ENCODE assay signal across 1 cellular context in genomic region chr10:100907175-100907574, GRCh38.
A peak's percentile ranks its signal among the peaks of the same experiment; 100 is the strongest.
TF ChIP-seq lines count a peak whose summit lies in the region.

No MANE protein-coding gene starts in this region.

TF ChIP-seq in HepG2, 621 proteins besides CTCF, POLR2A, EP300 and RAD21 (continued from another document and continues in another):
- TF ChIP-seq SP5 (CRISPR knock-in tag; IDR thresholded peaks at IDR 0.05; ENCODE audit: borderline replicate concordance, low read depth) (peak; percentile 36; the same call in 1 of the 2 replicates), PAWR (CRISPR knock-in tag; IDR thresholded peaks at IDR 0.05; ENCODE audit: borderline replicate concordance) (no peak), NONO (IDR thresholded peaks at IDR 0.05) (no peak), NONO (CRISPR knock-in tag; conservative IDR thresholded peaks at IDR 0.05) (peak; percentile 41; the same call in 1 of the 2 replicates), MED13 (CRISPR knock-in tag; IDR thresholded peaks at IDR 0.05) (no peak), PHF5A (CRISPR knock-in tag; IDR thresholded peaks at IDR 0.05; ENCODE audit: low read depth, unreplicated experiment) (peak; percentile 29), ZMYM4 (CRISPR knock-in tag; IDR thresholded peaks at IDR 0.05) (peak; percentile 68), TMF1 (CRISPR knock-in tag; IDR thresholded peaks at IDR 0.05; ENCODE audit: low read depth) (no peak), TFDP2 (CRISPR knock-in tag; IDR thresholded peaks at IDR 0.05) (0 out of 2 replicates have a peak, but pooled peaks have one; percentile 20), ATF3 (CRISPR knock-in tag; IDR thresholded peaks at IDR 0.05) (no peak), THRA (CRISPR knock-in tag; IDR thresholded peaks at IDR 0.05; ENCODE audit: borderline replicate concordance) (peak; percentile 50; the same call in 1 of the 2 replicates), THAP11 (CRISPR knock-in tag; IDR thresholded peaks at IDR 0.05) (peak; percentile 53; the same call in 1 of the 2 replicates), KAT8 (CRISPR knock-in tag; IDR thresholded peaks at IDR 0.05) (peak; percentile 76), ZSCAN31 (CRISPR knock-in tag; IDR thresholded peaks at IDR 0.05; ENCODE audit: low read depth) (0 out of 2 replicates have a peak, but pooled peaks have one; percentile 64), ZNF780A (CRISPR knock-in tag; IDR thresholded peaks at IDR 0.05) (no peak), ZBTB20 (CRISPR knock-in tag; IDR thresholded peaks at IDR 0.05; ENCODE audit: borderline replicate concordance, low read depth) (peak; percentile 48; the same call in 1 of the 2 replicates), MIER3 (CRISPR knock-in tag; IDR thresholded peaks at IDR 0.05; ENCODE audit: borderline replicate concordance) (peak; percentile 29; the same call in 1 of the 2 replicates), DMAP1 (CRISPR knock-in tag; IDR thresholded peaks at IDR 0.05) (peak; percentile 41; the same call in 1 of the 2 replicates), ERF (CRISPR knock-in tag; IDR thresholded peaks at IDR 0.05) (peak; percentile 63; the same call in 1 of the 2 replicates), ZNF441 (CRISPR knock-in tag; IDR thresholded peaks at IDR 0.05; ENCODE audit: borderline replicate concordance) (0 out of 2 replicates have a peak, but pooled peaks have one; percentile 24), ZBTB43 (CRISPR knock-in tag; conservative IDR thresholded peaks at IDR 0.05) (0 out of 2 replicates have a peak, but pooled peaks have one; percentile 58), HNF4G (IDR thresholded peaks at IDR 0.05; ENCODE audit: borderline replicate concordance, low read depth, low read length) (peak; percentile 85), HNF4G (CRISPR knock-in tag; IDR thresholded peaks at IDR 0.05; ENCODE audit: borderline replicate concordance, low read depth) (no peak; the same call in 1 of the 2 replicates), NCOA2 (CRISPR knock-in tag; IDR thresholded peaks at IDR 0.05) (peak; percentile 80), ELF4 (CRISPR knock-in tag; IDR thresholded peaks at IDR 0.05; ENCODE audit: borderline replicate concordance) (peak; percentile 89), GMEB2 (CRISPR knock-in tag; IDR thresholded peaks at IDR 0.05; ENCODE audit: low read depth) (no peak), NFIC (IDR thresholded peaks at IDR 0.05; ENCODE audit: low read length) (no peak), ZNF12 (CRISPR knock-in tag; IDR thresholded peaks at IDR 0.05) (peak; percentile 66; the same call in 1 of the 2 replicates), ZNF512 (CRISPR knock-in tag; IDR thresholded peaks at IDR 0.05) (no peak), ETV5 (CRISPR knock-in tag; IDR thresholded peaks at IDR 0.05; ENCODE audit: borderline replicate concordance) (peak; percentile 94), POLR2AphosphoS5 (IDR thresholded peaks at IDR 0.05; ENCODE audit: low read depth, low read length) (peak; percentile 54), RXRB (CRISPR knock-in tag; IDR thresholded peaks at IDR 0.05; ENCODE audit: borderline replicate concordance) (peak; percentile 64; the same call in 1 of the 2 replicates), ZNF260 (CRISPR knock-in tag; IDR thresholded peaks at IDR 0.05; ENCODE audit: borderline replicate concordance, low read depth) (no peak), HNRNPK (IDR thresholded peaks at IDR 0.05; ENCODE audit: low read depth, low read length, poor library complexity, severe bottlenecking) (no peak), HDAC1 (CRISPR knock-in tag; IDR thresholded peaks at IDR 0.05) (peak; percentile 64), AKAP8 (CRISPR knock-in tag; IDR thresholded peaks at IDR 0.05) (no peak), DRAP1 (CRISPR knock-in tag; IDR thresholded peaks at IDR 0.05) (peak; percentile 52), HMGXB4 (CRISPR knock-in tag; IDR thresholded peaks at IDR 0.05; ENCODE audit: borderline replicate concordance in 1 of 2, low read depth in 1 of 2) (peak in 1 of 2 experiments; percentile 37; a peak in 1 of 4 replicates), LCORL (IDR thresholded peaks at IDR 0.05) (no peak), LCORL (CRISPR knock-in tag; IDR thresholded peaks at IDR 0.05) (0 out of 2 replicates have a peak, but pooled peaks have one; percentile 15), TIGD3 (CRISPR knock-in tag; IDR thresholded peaks at IDR 0.05; ENCODE audit: borderline replicate concordance) (no peak), HIVEP1 (CRISPR knock-in tag; IDR thresholded peaks at IDR 0.05) (no peak), FOSL2 (CRISPR knock-in tag; IDR thresholded peaks at IDR 0.05) (peak; percentile 49), ZNF354B (CRISPR knock-in tag; IDR thresholded peaks at IDR 0.05) (no peak), HNF4A (CRISPR knock-in tag; IDR thresholded peaks at IDR 0.05) (peak; percentile 93), ZBTB39 (CRISPR knock-in tag; IDR thresholded peaks at IDR 0.05) (peak; percentile 50; the same call in 1 of the 2 replicates), CEBPG (CRISPR knock-in tag; IDR thresholded peaks at IDR 0.05) (peak; percentile 89), ZNF768 (CRISPR knock-in tag; IDR thresholded peaks at IDR 0.05) (peak; percentile 72; the same call in 1 of the 2 replicates), PITX1 (CRISPR knock-in tag; IDR thresholded peaks at IDR 0.05) (0 out of 2 replicates have a peak, but pooled peaks have one; percentile 37), SETDB1 (CRISPR knock-in tag; IDR thresholded peaks at IDR 0.05; ENCODE audit: borderline replicate concordance) (no peak), TARDBP (CRISPR knock-in tag; IDR thresholded peaks at IDR 0.05) (peak; percentile 64; the same call in 1 of the 2 replicates), CBFB (CRISPR knock-in tag; IDR thresholded peaks at IDR 0.05) (peak; percentile 79), FOXA3 (CRISPR knock-in tag; IDR thresholded peaks at IDR 0.05) (peak; percentile 47), NR2F2 (IDR thresholded peaks at IDR 0.05; ENCODE audit: borderline replicate concordance, low read depth) (peak; percentile 28; the same call in 1 of the 2 replicates), ZNF124 (CRISPR knock-in tag; IDR thresholded peaks at IDR 0.05) (peak; percentile 55; the same call in 1 of the 2 replicates), CREM (IDR thresholded peaks at IDR 0.05) (peak; percentile 54; the same call in 1 of the 2 replicates), CREM (CRISPR knock-in tag; IDR thresholded peaks at IDR 0.05) (no peak), MEIS2 (CRISPR knock-in tag; IDR thresholded peaks at IDR 0.05) (peak; percentile 72; the same call in 1 of the 2 replicates), CEBPB (IDR thresholded peaks at IDR 0.05; ENCODE audit: borderline replicate concordance, low read depth, low read length) (peak; percentile 83), ZMYM2 (CRISPR knock-in tag; IDR thresholded peaks at IDR 0.05) (0 out of 2 replicates have a peak, but pooled peaks have one; percentile 43), NR2F6 (IDR thresholded peaks at IDR 0.05) (peak; percentile 50; the same call in 1 of the 2 replicates), NR2F6 (CRISPR knock-in tag; IDR thresholded peaks at IDR 0.05) (0 out of 2 replicates have a peak, but pooled peaks have one; percentile 12), MYC (CRISPR knock-in tag; IDR thresholded peaks at IDR 0.05; ENCODE audit: borderline replicate concordance) (no peak), ZNF720 (CRISPR knock-in tag; IDR thresholded peaks at IDR 0.05) (no peak)
